9 cellular contexts compared by ENCODE assay signal in genomic region chr22:24060375-24060788, GRCh38. TPM values are rescaled to one million over a fixed set of nuclear protein-coding genes. Genes with fewer than 3 reads are reported as not detected.
DNase-seq lines count a peak whose midpoint lies in the region; ATAC-seq and TF ChIP-seq lines count a peak whose summit lies in the region.
"Had no signal": no experiment of that assay in that cellular context is flagged by ENCODE, and none has a peak within 500 bp of the region (broad histone marks: within the 10 kb centered on the region; RNA-seq: fewer than 3 reads in every experiment).

No MANE protein-coding gene starts in this region.

- CTCF ChIA-PET in AG04449 (lab: Yijun Ruan, JAX), result interaction anchor here (1.2 to 6.5 kb wide), 5 partner anchors 13 to 129 kb away, joined by 4 to 45 read pairs (median 8); partner anchors contain the start of gene SUSD2
- CTCF ChIA-PET in MCF 10A (lab: Yijun Ruan, JAX), result interaction anchor here (1.6 kb wide), 1 partner anchor 114 kb away, joined by 6 read pairs; no protein-coding TSS in a partner anchor

- BruUV-seq in MCF 10A (replicated peaks; lab: Mats Ljungman, UMichigan), result no TSS peak

- H3K4me3 Mint-ChIP-seq in MCF 10A (ENCODE audit: unreplicated experiment), result no peak overlapping the region

- no peaks in the 10 kb centered on the region for H3K9me3 Mint-ChIP-seq in MCF 10A (ENCODE audit: unreplicated experiment)

- peaks cover 0 to 4% of the 10 kb centered on the region in 2 donors for H3K4me1 ChIP-seq in left lung

- peak overlapping the region in 1 of 2 donors; percentile 53 for H3K27ac ChIP-seq in left lung

- POLR2A ChIA-PET in AG04449 (lab: Yijun Ruan, JAX) (no interaction called here), MCF 10A (lab: Yijun Ruan, JAX) (no interaction called here)

- peaks cover 0 to 90% of the 10 kb centered on the region in 2 donors for H3K36me3 ChIP-seq in left lung

- TF ChIP-seq CTCF in AG04449 (IDR thresholded peaks at IDR 0.05; ENCODE audit: insufficient read depth, low read length, missing control alignments) (no peak), MCF 10A (IDR thresholded peaks at IDR 0.05; ENCODE audit: unreplicated experiment) (no peak), left lung (IDR thresholded peaks at IDR 0.05) (no peak)

- no peaks in the 10 kb centered on the region for H3K27me3 Mint-ChIP-seq in MCF 10A (ENCODE audit: insufficient read depth, unreplicated experiment)

- DNase-seq in AG04449 (ENCODE audit: low read depth, low spot score), result peak; percentile 79
- peak; percentile 91 for DNase-seq in HT1080 (ENCODE audit: low read depth)
- peak; percentile 87 for DNase-seq in MCF 10A (ENCODE audit: unreplicated experiment)
- no peak for DNase-seq in left lung
- no peak for DNase-seq in HK-2 (ENCODE audit: unreplicated experiment)
- DNase-seq: SW 1271 had no signal

- peaks cover 82% of the 10 kb centered on the region for H3K36me3 Mint-ChIP-seq in MCF 10A (ENCODE audit: insufficient read depth, unreplicated experiment)

- peaks cover 13% of the 10 kb centered on the region for H3K4me1 Mint-ChIP-seq in MCF 10A (ENCODE audit: insufficient read depth, unreplicated experiment)

- ATAC-seq in left lung (peak; percentile 68), GM21390 (IDR thresholded peaks at IDR 0.05; ENCODE audit: unreplicated experiment) (no peak), GM18502 (IDR thresholded peaks at IDR 0.05; ENCODE audit: poor library complexity, unreplicated experiment) (no peak), GM19023 (IDR thresholded peaks at IDR 0.05; ENCODE audit: unreplicated experiment) (no peak)

- H3K4me3 ChIP-seq in AG04449 (ENCODE audit: low read depth, low read length) (no peak overlapping the region), left lung (no peak overlapping the region)

- intact Hi-C loops in MCF 10A (cut with micrococcal nuclease) (no loop called here), left lung (cut with DNase I) (no loop called here)

- H3K27me3 ChIP-seq in left lung, result no peaks in the 10 kb centered on the region

- H3K27ac Mint-ChIP-seq in MCF 10A (ENCODE audit: low read depth, unreplicated experiment), result peak overlapping the region; percentile 47

- H3K9me3 ChIP-seq in left lung, result no peaks in the 10 kb centered on the region

RNA-seq across cellular contexts. Expression of gene CABIN1, which starts 49.3 kb away (rescaled TPM):
- 28.8 and 36.6 TPM in 2 replicates for total RNA-seq in HT1080 (2014; rRNA removed; shearing (Covaris generic))
- polyA plus RNA-seq in HT1080 (2015; cell fraction: cytosol; rRNA removed), result 12.1 and 13.0 TPM in 2 replicates
- polyA plus RNA-seq in HT1080 (2015; cell fraction: nucleus; rRNA removed), result 26.9 and 35.1 TPM in 2 replicates
- 47.4 and 47.5 TPM in 2 replicates for total RNA-seq in MCF 10A (2022)
- total RNA-seq in left lung, result 100 to 1,000 TPM in 1 of 2 donors, 10 to 100 TPM in 1; 76.9 to 125 TPM

RNA-seq across cellular contexts. Expression of gene GSTT4, which starts 55.1 kb away (rescaled TPM):
- total RNA-seq in HT1080 (2014; rRNA removed; shearing (Covaris generic)), result not detected in 2 replicates
- polyA plus RNA-seq in HT1080 (2015; cell fraction: cytosol; rRNA removed), result not detected in 2 replicates
- polyA plus RNA-seq in HT1080 (2015; cell fraction: nucleus; rRNA removed), result not detected in 2 replicates
- total RNA-seq in MCF 10A (2022) (not detected in 2 replicates), left lung (not detected)

Comparison
In these comparisons a context has a peak if more than half of its experiments do, and no peak if none do; other contexts are left out.
1. DNase-seq: peak in AG04449 (single experiment), HT1080 (single experiment) and MCF 10A (single experiment); none in left lung (0 of 2) and HK-2 (single experiment).